ENCODE assay signal across 15 cellular contexts in genomic region chr1:29341936-29342335, GRCh38.
DNase-seq lines count a peak whose midpoint lies in the region; ATAC-seq, FAIRE-seq and TF ChIP-seq lines count a peak whose summit lies in the region.
"Had no signal": no experiment of that assay in that cellular context is flagged by ENCODE, and none has a peak within 500 bp of the region (broad histone marks: within the 10 kb centered on the region; RNA-seq: fewer than 3 reads in every experiment).

No MANE protein-coding gene starts in this region.

- H3K4me1 Mint-ChIP-seq in type B pancreatic cell (ENCODE audit: unreplicated experiment): no peaks in the 10 kb centered on the region

- no peak overlapping the region for H3K4me3 ChIP-seq in SK-N-SH (ENCODE audit: low read depth in 2 of 2, low read length in 1 of 2)

- no peaks in the 10 kb centered on the region for H3K79me2 ChIP-seq in SK-N-SH (ENCODE audit: insufficient read depth)
- H3K79me2 ChIP-seq: parathyroid adenoma had no signal

- no peak for FAIRE-seq in urothelium cell line (lab: Jason Lieb, UNC)
- FAIRE-seq: A204.1, HTR-8/SVneo had no signal

- peak; percentile 28 for TF ChIP-seq CTCF in SK-N-SH (IDR thresholded peaks at IDR 0.05)
- peak; percentile 21 for TF ChIP-seq CTCF in type B pancreatic cell (conservative IDR thresholded peaks at IDR 0.05)

- H3K9ac ChIP-seq in SK-N-SH: no peak overlapping the region
- H3K9ac ChIP-seq: parathyroid adenoma had no signal

- no peak overlapping the region for H3K4me3 Mint-ChIP-seq in type B pancreatic cell

- no peak for TF ChIP-seq EP300 in SK-N-SH (IDR thresholded peaks at IDR 0.05; ENCODE audit: borderline replicate concordance in 1 of 2, low read depth in 1 of 2, low read length in 1 of 2)

- H3K27ac Mint-ChIP-seq in type B pancreatic cell: no peak overlapping the region

- H3K27me3 Mint-ChIP-seq in type B pancreatic cell: peaks cover 39% of the 10 kb centered on the region

- DNase-seq in SK-N-SH: no peak
- peak; percentile 11 for DNase-seq in SK-N-DZ (ENCODE audit: low spot score)
- peak; percentile 3 for DNase-seq in fibroblast of peridontal ligament (ENCODE audit: extremely low read depth)
- no peak for DNase-seq in type B pancreatic cell (ENCODE audit: extremely low spot score, unreplicated experiment)
- no peak for DNase-seq in urothelium cell line (ENCODE audit: low spot score)
- DNase-seq in GM19240 (ENCODE audit: insufficient read length, low spot score): no peak
- DNase-seq: activated CD4-positive, CD25-positive, alpha-beta regulatory T cell treated with anti-CD3 and anti-CD28 coated beads, Interleukin-2, amount 50 U/mL, for 72 hours; Calu3; cortex of kidney; foreskin melanocyte had no signal

- H3F3A ChIP-seq in SK-N-SH (replicated peaks; ENCODE audit: insufficient read depth): no peaks in the 10 kb centered on the region

- CTCF ChIA-PET in SK-N-SH (lab: Yijun Ruan, JAX): interaction anchor here (1.1 to 2.3 kb wide), 7 partner anchors 10 to 299 kb away, joined by 3 to 9 read pairs (median 4); no protein-coding TSS in a partner anchor

- TF ChIP-seq RAD21 in SK-N-SH (IDR thresholded peaks at IDR 0.05; ENCODE audit: low read length): peak; percentile 27

- no peak for ATAC-seq in SK-N-SH treated with all-trans-retinoic acid at 6 μM for 48 hours
- no peak for ATAC-seq in HG03571 (IDR thresholded peaks at IDR 0.05; ENCODE audit: unreplicated experiment)

- H3K36me3 ChIP-seq in SK-N-SH (replicated peaks in 1 of 2; ENCODE audit: control insufficient read depth in 1 of 2, insufficient read depth in 2 of 2, low read length in 1 of 2): no peaks in the 10 kb centered on the region

- H3K27ac ChIP-seq in SK-N-SH (ENCODE audit: low read depth in 2 of 2, low read length in 1 of 2): no peak overlapping the region
- H3K27ac ChIP-seq: parathyroid adenoma had no signal

- H3K4me1 ChIP-seq in SK-N-SH (ENCODE audit: control insufficient read depth in 1 of 2, insufficient read depth in 2 of 2, low read depth in 1 of 2, low read length in 1 of 2): peaks cover 0 to 6% of the 10 kb centered on the region in 2 experiments; a peak in 1 of 4 replicates
- H3K4me1 ChIP-seq: parathyroid adenoma had no signal

- POLR2A ChIA-PET in SK-N-SH (lab: Yijun Ruan, JAX): no interaction called here

- H3K9me3 Mint-ChIP-seq in type B pancreatic cell: no peaks in the 10 kb centered on the region

- H3K9me3 ChIP-seq in SK-N-SH: no peaks in the 10 kb centered on the region

- no peak overlapping the region for H3K4me2 ChIP-seq in SK-N-SH

- no peaks in the 10 kb centered on the region for H4K20me1 ChIP-seq in SK-N-SH (ENCODE audit: insufficient read depth)

- H3K36me3 Mint-ChIP-seq in type B pancreatic cell: no peaks in the 10 kb centered on the region

- H2AFZ ChIP-seq in SK-N-SH (ENCODE audit: low read depth): no peak overlapping the region
- H2AFZ ChIP-seq: parathyroid adenoma had no signal

- WGBS in SK-N-SH (ENCODE audit: low lambda C conversion rate): 46% methylated on average over 4 of the region's 4 CpGs

- H3K9me2 ChIP-seq in SK-N-SH: no peaks in the 10 kb centered on the region

- H3K27me3 ChIP-seq in SK-N-SH (ENCODE audit: insufficient read depth): peaks cover 13% of the 10 kb centered on the region; the same call in 1 of the 2 replicates

TF ChIP-seq in SK-N-SH, 30 proteins besides CTCF, POLR2A, EP300 and RAD21:
- TF ChIP-seq SMC3 (IDR thresholded peaks at IDR 0.05; ENCODE audit: low read depth, low read length): peak; percentile 8; the same call in 1 of the 2 replicates
- no peak for TF ChIP-seq TAF1 (IDR thresholded peaks at IDR 0.05; ENCODE audit: borderline replicate concordance, low read depth, low read length)

TF ChIP-seq in SK-N-SH treated with all-trans-retinoic acid at 6 μM for 48 hours, 23 proteins besides CTCF, POLR2A, EP300 and RAD21:
- no peak for TF ChIP-seq TCF4 (CRISPR knock-in tag; IDR thresholded peaks at IDR 0.05; ENCODE audit: borderline replicate concordance)
- TF ChIP-seq ZFP3 (CRISPR knock-in tag; IDR thresholded peaks at IDR 0.05): no peak
- TF ChIP-seq ZFP30 (CRISPR knock-in tag; IDR thresholded peaks at IDR 0.05): no peak
- TF ChIP-seq ZNF8 (CRISPR knock-in tag; IDR thresholded peaks at IDR 0.05): no peak
- TF ChIP-seq TOX (CRISPR knock-in tag; IDR thresholded peaks at IDR 0.05; ENCODE audit: borderline replicate concordance): no peak
- no peak for TF ChIP-seq ESRRG (CRISPR knock-in tag; IDR thresholded peaks at IDR 0.05)
- TF ChIP-seq RARB (CRISPR knock-in tag; IDR thresholded peaks at IDR 0.05): no peak

Comparison
In these comparisons a context has a peak if more than half of its experiments do, and no peak if none do; other contexts are left out.
1. DNase-seq: peak in SK-N-DZ (single experiment) and fibroblast of peridontal ligament (single experiment); none in SK-N-SH (single experiment), type B pancreatic cell (single experiment), urothelium cell line (single experiment) and GM19240 (single experiment).